Comparison of ENCODE assay signal across 1 cellular context in genomic region chr16:83925957-83926725, GRCh38.
TF ChIP-seq lines count a peak whose summit lies in the region.

No MANE protein-coding gene starts in this region.

TF ChIP-seq in HepG2, 621 proteins besides CTCF, POLR2A, EP300 and RAD21 (continued from another document and continues in another):
- TF ChIP-seq RNF219 (CRISPR knock-in tag; IDR thresholded peaks at IDR 0.05) (no peak), ZFP41 (CRISPR knock-in tag; IDR thresholded peaks at IDR 0.05; ENCODE audit: borderline replicate concordance) (no peak), ZNF431 (CRISPR knock-in tag; IDR thresholded peaks at IDR 0.05; ENCODE audit: borderline replicate concordance, low read depth) (no peak), MXD3 (CRISPR knock-in tag; IDR thresholded peaks at IDR 0.05) (no peak), ZBTB37 (CRISPR knock-in tag; IDR thresholded peaks at IDR 0.05) (no peak), ZNF691 (CRISPR knock-in tag; IDR thresholded peaks at IDR 0.05; ENCODE audit: borderline replicate concordance, low read depth) (0 out of 2 replicates have a peak, but pooled peaks have one; percentile 33), ARID5B (CRISPR knock-in tag; IDR thresholded peaks at IDR 0.05) (no peak), FUBP1 (CRISPR knock-in tag; IDR thresholded peaks at IDR 0.05; ENCODE audit: borderline replicate concordance) (no peak), TARDBP (CRISPR knock-in tag; IDR thresholded peaks at IDR 0.05) (no peak), ZNF883 (CRISPR knock-in tag; IDR thresholded peaks at IDR 0.05; ENCODE audit: not compliant biosample characterization) (peak; percentile 48), NBN (conservative IDR thresholded peaks at IDR 0.05) (no peak), ZNF740 (CRISPR knock-in tag; IDR thresholded peaks at IDR 0.05) (no peak), CENPT (CRISPR knock-in tag; IDR thresholded peaks at IDR 0.05; ENCODE audit: low read depth) (no peak), ZNF574 (CRISPR knock-in tag; IDR thresholded peaks at IDR 0.05) (no peak), ZBED4 (CRISPR knock-in tag; IDR thresholded peaks at IDR 0.05; ENCODE audit: borderline replicate concordance) (no peak), MXD1 (CRISPR knock-in tag; IDR thresholded peaks at IDR 0.05) (0 out of 2 replicates have a peak, but pooled peaks have one; percentile 29), MLX (CRISPR knock-in tag; IDR thresholded peaks at IDR 0.05) (no peak), YEATS4 (CRISPR knock-in tag; IDR thresholded peaks at IDR 0.05; ENCODE audit: borderline replicate concordance) (0 out of 2 replicates have a peak, but pooled peaks have one; percentile 17), HIVEP1 (CRISPR knock-in tag; IDR thresholded peaks at IDR 0.05) (0 out of 2 replicates have a peak, but pooled peaks have one; percentile 38), ZNF414 (CRISPR knock-in tag; IDR thresholded peaks at IDR 0.05) (no peak), POGK (CRISPR knock-in tag; conservative IDR thresholded peaks at IDR 0.05) (no peak), ZNF343 (CRISPR knock-in tag; IDR thresholded peaks at IDR 0.05) (0 out of 2 replicates have a peak, but pooled peaks have one; percentile 56), THYN1 (CRISPR knock-in tag; IDR thresholded peaks at IDR 0.05; ENCODE audit: borderline replicate concordance, low read depth) (no peak), ZNF776 (CRISPR knock-in tag; IDR thresholded peaks at IDR 0.05) (no peak), ZNF766 (CRISPR knock-in tag; IDR thresholded peaks at IDR 0.05; ENCODE audit: borderline replicate concordance) (no peak)
